Comparison of ENCODE assay signal across 21 cellular contexts in genomic region chr3:63037116-63037515, GRCh38.
"Had no signal": no experiment of that assay in that cellular context is flagged by ENCODE, and none has a peak within 500 bp of the region (broad histone marks: within the 10 kb centered on the region; RNA-seq: fewer than 3 reads in every experiment).

No MANE protein-coding gene starts in this region.

- DNase-seq: colonic mucosa; cortex of kidney; effector CD8-positive, alpha-beta T cell; effector memory CD8-positive, alpha-beta T cell; endodermal cell; erythroblast; esophagus squamous epithelium; foreskin melanocyte; gastrocnemius medialis; glutamatergic neuron; head of caudate nucleus; heart right ventricle; hippocampal formation; left cardiac atrium; left lung; left ventricle myocardium superior; lower lobe of right lung; mesenchymal stem cell; naive thymus-derived CD4-positive, alpha-beta T cell had no signal

- H3K9me3 ChIP-seq: colonic mucosa, esophagus squamous epithelium, gastrocnemius medialis, heart right ventricle, left lung, lower lobe of right lung had no signal

- H3K27ac ChIP-seq: colonic mucosa, epithelial cell of prostate, esophagus squamous epithelium, gastrocnemius medialis, heart right ventricle, left lung, lower lobe of right lung had no signal

- H3K36me3 ChIP-seq: colonic mucosa, esophagus squamous epithelium, gastrocnemius medialis, heart right ventricle, left lung, lower lobe of right lung had no signal

- H3K27me3 ChIP-seq: colonic mucosa, esophagus squamous epithelium, gastrocnemius medialis, heart right ventricle, left lung had no signal

- H3K4me1 ChIP-seq: colonic mucosa, esophagus squamous epithelium, gastrocnemius medialis, left lung, lower lobe of right lung had no signal

- H3K4me3 ChIP-seq: colonic mucosa, esophagus squamous epithelium, gastrocnemius medialis, heart right ventricle, left lung, lower lobe of right lung had no signal

- ATAC-seq: effector memory CD8-positive, alpha-beta T cell; esophagus mucosa; gastrocnemius medialis; heart right ventricle; left cardiac atrium; left lung; left ventricle myocardium superior; lower lobe of right lung; naive thymus-derived CD4-positive, alpha-beta T cell had no signal
